In genomic region chr11:73241300-73241699, GRCh38 we compare ENCODE assay signal across 1 cellular context.
TF ChIP-seq lines count a peak whose summit lies in the region.

No MANE protein-coding gene starts in this region.

TF ChIP-seq in H1, 55 proteins besides CTCF, POLR2A, EP300 and RAD21:
- no peak for TF ChIP-seq E2F6 (IDR thresholded peaks at IDR 0.05)
- TF ChIP-seq YY1 (IDR thresholded peaks at IDR 0.05; ENCODE audit: low read depth, low read length) = no peak
- no peak for TF ChIP-seq TAF1 (IDR thresholded peaks at IDR 0.05; ENCODE audit: low read depth, low read length)
- TF ChIP-seq GABPA (IDR thresholded peaks at IDR 0.05; ENCODE audit: borderline replicate concordance, insufficient read depth, low read length) = no peak
- no peak for TF ChIP-seq BCL11A (IDR thresholded peaks at IDR 0.05; ENCODE audit: low read depth in 2 of 2, low read length in 2 of 2)
- no peak for TF ChIP-seq ATF3 (IDR thresholded peaks at IDR 0.05; ENCODE audit: insufficient read depth, low read depth, low read length)
- TF ChIP-seq KDM5A (IDR thresholded peaks at IDR 0.05; ENCODE audit: low read length) = no peak
- no peak for TF ChIP-seq CHD2 (IDR thresholded peaks at IDR 0.05; ENCODE audit: low read length)
- TF ChIP-seq CREB1 (IDR thresholded peaks at IDR 0.05) = no peak
- no peak for TF ChIP-seq JUND (IDR thresholded peaks at IDR 0.05; ENCODE audit: low read length)
- TF ChIP-seq USF2 (IDR thresholded peaks at IDR 0.05; ENCODE audit: low read length) = no peak
- no peak for TF ChIP-seq TAF7 (optimal IDR thresholded peaks at IDR 0.05; ENCODE audit: borderline replicate concordance, low read depth, low read length)
- TF ChIP-seq HDAC6 (IDR thresholded peaks at IDR 0.05; ENCODE audit: low read depth, low read length) = no peak
- no peak for TF ChIP-seq GTF2F1 (IDR thresholded peaks at IDR 0.05; ENCODE audit: borderline replicate concordance, low read depth, low read length)
